ENCODE assay signal across 8 cellular contexts in the genomic region with DNA sequence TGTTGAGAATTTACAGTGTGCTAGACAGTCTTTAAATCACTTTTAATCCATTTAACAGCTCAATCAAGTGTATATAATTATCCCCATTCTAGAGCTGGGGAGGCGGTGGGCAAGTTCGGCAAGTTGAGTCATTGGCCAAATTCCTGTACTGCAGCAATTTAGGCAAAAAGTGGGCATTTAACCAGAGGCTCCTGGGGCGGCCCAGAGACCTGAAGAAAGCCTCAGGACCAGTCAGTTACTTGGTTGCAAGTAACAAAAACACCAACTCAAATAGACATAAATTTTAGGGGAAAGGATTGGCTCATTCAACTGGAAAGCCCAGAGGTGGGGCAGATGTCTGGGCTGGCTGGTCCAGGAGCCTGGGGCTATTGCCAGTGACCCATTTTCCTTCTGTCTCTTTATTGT.
DNase-seq lines count a peak whose midpoint lies in the region; ATAC-seq, FAIRE-seq and TF ChIP-seq lines count a peak whose summit lies in the region.
"Had no signal": no experiment of that assay in that cellular context is flagged by ENCODE, and none has a peak within 500 bp of the region (broad histone marks: within the 10 kb centered on the region; RNA-seq: fewer than 3 reads in every experiment).

No MANE protein-coding gene starts in this region.

- TF ChIP-seq CTCF in adrenal gland (IDR thresholded peaks at IDR 0.05) = no peak
- no peak for TF ChIP-seq CTCF in keratinocyte (optimal IDR thresholded peaks at IDR 0.05 in 1 of 3, IDR thresholded peaks at IDR 0.05 in 1 of 3, conservative IDR thresholded peaks at IDR 0.05 in 1 of 3; ENCODE audit: extremely low read depth in 1 of 3, insufficient read depth in 2 of 3, low read length in 3 of 3)
- no peak for TF ChIP-seq CTCF in tibial artery (IDR thresholded peaks at IDR 0.05)

- dilution Hi-C loops in keratinocyte (cut with MboI; ENCODE audit: extremely low pct_ligation_motif_present, low sequenced_read_pairs) = no loop called here

- no peaks in the 10 kb centered on the region for H3K9me3 ChIP-seq in HAP-1
- H3K9me3 ChIP-seq in adrenal gland (replicated peaks in 1 of 3) = no peaks in the 10 kb centered on the region
- H3K9me3 ChIP-seq in keratinocyte (ENCODE audit: control insufficient read depth, low read depth, low read length) = no peaks in the 10 kb centered on the region
- H3K9me3 ChIP-seq in tibial artery = no peaks in the 10 kb centered on the region

- H3K9me1 ChIP-seq in keratinocyte (ENCODE audit: control insufficient read depth, extremely low read depth, insufficient read depth, low read length) = no peaks in the 10 kb centered on the region

- intact Hi-C loops in adrenal gland (cut with DNase I) (loop anchor here in 1 of 2 donors (10.0 kb wide), 1 partner anchor 91 kb away; no protein-coding TSS in a partner anchor), tibial artery (cut with DNase I; ENCODE audit: low total_unique reads) (no loop called here)

- peaks cover 20% of the 10 kb centered on the region for H3K4me1 ChIP-seq in HAP-1
- peaks cover 15 to 19% of the 10 kb centered on the region in 2 donors for H3K4me1 ChIP-seq in adrenal gland (replicated peaks in 1 of 2)
- peaks cover 32% of the 10 kb centered on the region for H3K4me1 ChIP-seq in keratinocyte (ENCODE audit: control insufficient read depth, extremely low read depth, insufficient read depth, low read length)
- H3K4me1 ChIP-seq in tibial artery = peaks cover 0 to 23% (median 19%) of the 10 kb centered on the region in 4 donors

- no peak overlapping the region for H3K27ac Mint-ChIP-seq in activated CD4-positive, alpha-beta T cell treated with anti-CD3 and anti-CD28 coated beads, Interleukin-2, amount 10 ng/mL, durations not matched to agents 7 days and 5 days

- in situ Hi-C loops in HAP-1 (cut with MboI; ENCODE audit: low sequenced_read_pairs) = no loop called here

- no peaks in the 10 kb centered on the region for H4K20me1 ChIP-seq in keratinocyte (ENCODE audit: control insufficient read depth, extremely low read depth, insufficient read depth, low read length)

- H3K4me2 ChIP-seq in keratinocyte (ENCODE audit: control insufficient read depth, extremely low read depth, insufficient read depth, low read depth, low read length) = peak overlapping the region; percentile 82

- H3K4me3 Mint-ChIP-seq in activated CD4-positive, alpha-beta T cell treated with anti-CD3 and anti-CD28 coated beads, Interleukin-2, amount 10 ng/mL, durations not matched to agents 7 days and 5 days = no peak overlapping the region

- no peaks in the 10 kb centered on the region for H3K79me2 ChIP-seq in keratinocyte (ENCODE audit: control insufficient read depth, insufficient read depth, low read length)

- CTCF ChIA-PET in activated CD4-positive, alpha-beta T cell treated with anti-CD3 and anti-CD28 coated beads, Interleukin-2, amount 10 ng/mL, durations not matched to agents 7 days and 5 days (lab: Charles Lee) = interaction anchor here (0.6 kb wide), 1 partner anchor 495 kb away, joined by 3 read pairs; no protein-coding TSS in a partner anchor

- peaks cover 4% of the 10 kb centered on the region for H3K4me1 Mint-ChIP-seq in activated CD4-positive, alpha-beta T cell treated with anti-CD3 and anti-CD28 coated beads, Interleukin-2, amount 10 ng/mL, durations not matched to agents 7 days and 5 days

- H3K4me3 ChIP-seq in HAP-1 (peak overlapping the region; percentile 17), adrenal gland (peak overlapping the region in 2 of 4 donors; percentile 14 to 15), keratinocyte (ENCODE audit: control insufficient read depth in 2 of 3, extremely low read depth in 1 of 3, insufficient read depth in 2 of 3, low read depth in 1 of 3, low read length in 3 of 3) (peak overlapping the region; percentile 9 to 65 (median 17)), tibial artery (peak overlapping the region; percentile 45 to 58)

- FAIRE-seq in keratinocyte (lab: Jason Lieb, UNC) = no peak

- H3K36me3 ChIP-seq in HAP-1 (replicated peaks) (no peaks in the 10 kb centered on the region), adrenal gland (replicated peaks in 1 of 2) (no peaks in the 10 kb centered on the region), keratinocyte (ENCODE audit: control insufficient read depth in 2 of 2, extremely low read depth in 1 of 2, insufficient read depth in 2 of 2, low read length in 2 of 2) (peaks cover 0 to 1% of the 10 kb centered on the region in 2 experiments), tibial artery (no peaks in the 10 kb centered on the region)

- no peaks in the 10 kb centered on the region for H3K36me3 Mint-ChIP-seq in activated CD4-positive, alpha-beta T cell treated with anti-CD3 and anti-CD28 coated beads, Interleukin-2, amount 10 ng/mL, durations not matched to agents 7 days and 5 days (ENCODE audit: low read depth)

- POLR2A ChIA-PET in activated CD4-positive, alpha-beta T cell treated with anti-CD3 and anti-CD28 coated beads, Interleukin-2, amount 10 ng/mL, durations not matched to agents 7 days and 5 days (lab: Charles Lee) = no interaction called here

- no peak overlapping the region for H2AFZ ChIP-seq in keratinocyte (ENCODE audit: control insufficient read depth, low read length)

- H3K9me3 Mint-ChIP-seq in activated CD4-positive, alpha-beta T cell treated with anti-CD3 and anti-CD28 coated beads, Interleukin-2, amount 10 ng/mL, durations not matched to agents 7 days and 5 days = no peaks in the 10 kb centered on the region

- no peak for TF ChIP-seq POLR2A in adrenal gland (IDR thresholded peaks at IDR 0.05)

- no peaks in the 10 kb centered on the region for H3K27me3 ChIP-seq in HAP-1 (ENCODE audit: low read depth)
- no peaks in the 10 kb centered on the region for H3K27me3 ChIP-seq in adrenal gland
- no peaks in the 10 kb centered on the region for H3K27me3 ChIP-seq in keratinocyte (ENCODE audit: control insufficient read depth, extremely low read depth, insufficient read depth, low read length)
- H3K27me3 ChIP-seq in tibial artery = no peaks in the 10 kb centered on the region

- 23 to 79% (median 55%) methylated on average over 3 of the region's 3 CpGs for whole genome bisulfite sequencing in adrenal gland, 4 donors

- no peak for ATAC-seq in GM18520 (IDR thresholded peaks at IDR 0.05; ENCODE audit: unreplicated experiment)
- no peak for ATAC-seq in HG03457 (IDR thresholded peaks at IDR 0.05; ENCODE audit: unreplicated experiment)

- no peaks in the 10 kb centered on the region for H3K27me3 Mint-ChIP-seq in activated CD4-positive, alpha-beta T cell treated with anti-CD3 and anti-CD28 coated beads, Interleukin-2, amount 10 ng/mL, durations not matched to agents 7 days and 5 days

- peak overlapping the region; percentile 79 for H3K9ac ChIP-seq in keratinocyte (ENCODE audit: control insufficient read depth, extremely low read depth, insufficient read depth, low read length)

- H3K27ac ChIP-seq in adrenal gland (peak overlapping the region in 4 of 5 donors; percentile 28 to 82 (median 57)), keratinocyte (ENCODE audit: control insufficient read depth, insufficient read depth, low read length) (peak overlapping the region; percentile 77), tibial artery (peak overlapping the region; percentile 60 to 74)

- DNase-seq in HAP-1 (ENCODE audit: low spot score in 2 of 2) (no peak), adrenal gland (no peak), keratinocyte (ENCODE audit: low read depth, low spot score) (no peak), tibial artery (no peak)
- DNase-seq in activated CD4-positive, alpha-beta T cell treated with anti-CD3 and anti-CD28 coated beads, Interleukin-2, amount 10 ng/mL, durations not matched to agents 7 days and 5 days = no peak
- DNase-seq: activated gamma-delta T cell had no signal
